7 cellular contexts compared by ENCODE assay signal in the genomic region with DNA sequence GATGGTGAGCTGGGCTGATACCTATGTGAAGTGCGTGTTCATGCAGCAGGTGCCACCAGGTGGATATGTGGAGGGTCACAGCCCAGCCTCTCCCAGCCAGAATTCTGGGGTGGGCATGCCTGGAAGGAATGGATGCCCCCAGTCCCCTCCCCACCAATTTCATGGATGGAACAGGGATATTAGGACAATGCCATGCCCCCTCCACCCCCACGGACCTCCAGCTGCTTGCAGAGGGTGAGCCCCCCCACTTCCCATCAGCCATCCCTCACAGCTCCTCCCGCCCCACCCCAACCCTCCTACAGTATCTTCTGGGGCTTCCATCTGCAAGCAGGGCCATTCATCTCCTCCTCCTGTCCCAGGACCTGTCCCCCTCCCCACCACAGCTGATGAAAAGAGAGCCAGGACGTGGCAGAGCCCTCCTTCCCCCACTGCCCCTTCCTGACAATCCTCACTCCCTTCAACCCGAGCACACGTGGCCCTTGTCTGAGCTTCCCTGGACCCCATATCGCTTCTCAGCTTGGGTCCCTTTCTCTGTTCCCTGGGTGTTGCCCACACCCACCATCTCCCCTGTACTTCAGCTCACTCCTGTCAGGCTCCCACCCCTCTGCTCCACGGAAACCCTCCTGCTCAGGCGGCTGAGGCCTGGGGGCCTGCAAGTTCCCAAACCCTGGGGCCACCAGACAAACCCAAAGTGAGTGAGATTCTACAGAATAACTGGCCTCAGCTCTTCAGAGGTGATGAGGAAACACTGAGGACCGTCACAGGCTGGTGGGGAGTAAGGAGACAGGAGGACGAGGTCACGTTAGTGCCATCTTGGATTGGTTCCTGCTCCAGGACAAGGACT.
"Had no signal": no experiment of that assay in that cellular context is flagged by ENCODE, and none has a peak within 500 bp of the region (broad histone marks: within the 10 kb centered on the region; RNA-seq: fewer than 3 reads in every experiment).

No MANE protein-coding gene starts in this region.

- H3K9me3 Mint-ChIP-seq: activated CD4-positive, alpha-beta memory T cell treated with anti-CD3 and anti-CD28 coated beads, Interleukin-2, amount 10 ng/mL, durations not matched to agents 7 days and 5 days; activated naive CD4-positive, alpha-beta T cell treated with anti-CD3 and anti-CD28 coated beads, Interleukin-2, amount 50 U/mL, for 72 hours; activated T-cell treated with anti-CD3 and anti-CD28 coated beads, Interleukin-2, amount 50 U/mL, for 4 hours; nephron progenitor cell; type B pancreatic cell had no signal

- H3K27ac ChIP-seq: coronary artery, pancreas had no signal

- H3K36me3 ChIP-seq: pancreas had no signal

- H3K4me3 Mint-ChIP-seq: activated CD4-positive, alpha-beta memory T cell treated with anti-CD3 and anti-CD28 coated beads, Interleukin-2, amount 10 ng/mL, durations not matched to agents 7 days and 5 days; activated T-cell treated with anti-CD3 and anti-CD28 coated beads, Interleukin-2, amount 50 U/mL, for 4 hours; nephron progenitor cell had no signal

- H3K27me3 ChIP-seq: pancreas had no signal

- H3K36me3 Mint-ChIP-seq: activated naive CD4-positive, alpha-beta T cell treated with anti-CD3 and anti-CD28 coated beads, Interleukin-2, amount 50 U/mL, for 72 hours; type B pancreatic cell had no signal

- H3K27me3 Mint-ChIP-seq: activated CD4-positive, alpha-beta memory T cell treated with anti-CD3 and anti-CD28 coated beads, Interleukin-2, amount 10 ng/mL, durations not matched to agents 7 days and 5 days; type B pancreatic cell had no signal

- H3K27ac Mint-ChIP-seq: activated CD4-positive, alpha-beta memory T cell treated with anti-CD3 and anti-CD28 coated beads, Interleukin-2, amount 10 ng/mL, durations not matched to agents 7 days and 5 days; nephron progenitor cell had no signal

- H3K9me3 ChIP-seq: pancreas had no signal

- H3K4me3 ChIP-seq: coronary artery, pancreas had no signal
